Comparison of ENCODE assay signal across 9 cellular contexts in genomic region chr16:50281391-50282009, GRCh38. TPM values are rescaled to one million over a fixed set of nuclear protein-coding genes. Genes with fewer than 3 reads are reported as not detected.
DNase-seq lines count a peak whose midpoint lies in the region; ATAC-seq, FAIRE-seq and TF ChIP-seq lines count a peak whose summit lies in the region.
"Had no signal": no experiment of that assay in that cellular context is flagged by ENCODE, and none has a peak within 500 bp of the region (broad histone marks: within the 10 kb centered on the region; RNA-seq: fewer than 3 reads in every experiment).

No MANE protein-coding gene starts in this region.

- H3K79me2 ChIP-seq in DOHH2 (ENCODE audit: control insufficient read depth, low read length) = peaks cover 66% of the 10 kb centered on the region
- H3K79me2 ChIP-seq in GM12878 (ENCODE audit: control insufficient read depth, insufficient read depth, low read length) = peaks cover 93% of the 10 kb centered on the region

- in situ Hi-C loops in GM12878 (cut with MboI) = no loop called here

- H3K9me2 ChIP-seq in DOHH2 (replicated peaks; ENCODE audit: control insufficient read depth, low read length) = no peaks in the 10 kb centered on the region

- H3K36me3 ChIP-seq in DOHH2 (ENCODE audit: control insufficient read depth, low read length) = 0 out of 2 replicates have a peak, but pooled peaks cover under 1% of the 10 kb centered on the region
- H3K36me3 ChIP-seq in HEK293 (ENCODE audit: control insufficient read depth in 2 of 2, insufficient read depth in 1 of 2, low read length in 2 of 2) = peaks cover 0 to under 1% of the 10 kb centered on the region in 2 experiments; a peak in 1 of 3 replicates
- peaks cover 2 to 4% of the 10 kb centered on the region in 2 experiments for H3K36me3 ChIP-seq in GM12878 (ENCODE audit: control insufficient read depth in 2 of 2, insufficient read depth in 2 of 2, low read length in 1 of 2)
- H3K36me3 ChIP-seq in neutrophil = peaks cover 1% of the 10 kb centered on the region

- peak overlapping the region; percentile 43 for H3K9ac ChIP-seq in GM12878 (ENCODE audit: control insufficient read depth, insufficient read depth, low read length)

- H4K20me1 ChIP-seq in DOHH2 (ENCODE audit: control insufficient read depth, insufficient read depth, low read depth, low read length) = no peaks in the 10 kb centered on the region
- H4K20me1 ChIP-seq in GM12878 (ENCODE audit: control insufficient read depth, insufficient read depth) = no peaks in the 10 kb centered on the region

- no peak for DNase-seq in GM12878 (ENCODE audit: low read depth, low spot score)
- DNase-seq in LoVo (ENCODE audit: low spot score) = no peak
- no peak for DNase-seq in NCI-H1436 (lab: John Stamatoyannopoulos, UW)
- DNase-seq: NCI-H2029 had no signal

- CTCF ChIA-PET in HEK293 (lab: Yijun Ruan, JAX) = no interaction called here
- CTCF ChIA-PET in GM12878 (lab: Yijun Ruan, JAX) = interaction anchor here (0.8 to 6.8 kb wide), 8 partner anchors 8 to 525 kb away, joined by 3 to 38 read pairs (median 6); no protein-coding TSS in a partner anchor

- 24% methylated on average over 21 of the region's 21 CpGs for WGBS in GM12878 (ENCODE audit: insufficient coverage, insufficient replicate concordance, low lambda C conversion rate, missing lambda C conversion rate)

- RAD21 ChIA-PET in GM12878 (lab: Charles Lee; ENCODE audit: unreplicated experiment) = interaction anchor here (0.9 to 2.4 kb wide), 6 partner anchors 8 to 256 kb away, joined by 3 to 24 read pairs (median 4); no protein-coding TSS in a partner anchor

- H3F3A ChIP-seq in DOHH2 (ENCODE audit: control insufficient read depth, insufficient read depth) = peaks cover 14% of the 10 kb centered on the region; the same call in 1 of the 2 replicates

- H3K4me1 ChIP-seq in DOHH2 (ENCODE audit: control insufficient read depth, low read length) (peaks cover 73% of the 10 kb centered on the region), HEK293 (ENCODE audit: control insufficient read depth, insufficient read depth, low read length) (peaks cover 3% of the 10 kb centered on the region; the same call in 1 of the 2 replicates), GM12878 (ENCODE audit: control insufficient read depth, insufficient read depth, low read length) (peaks cover 72% of the 10 kb centered on the region), neutrophil (ENCODE audit: control insufficient read depth in 1 of 2, insufficient read depth in 1 of 2, low read depth in 1 of 2, low read length in 1 of 2) (peaks cover 79 to 84% of the 10 kb centered on the region in 2 experiments)

- ATAC-seq in GM12878 (peak; percentile 1; the same call in 2 of the 3 replicates), HG02840 (IDR thresholded peaks at IDR 0.05; ENCODE audit: low FRiP score, unreplicated experiment) (no peak), HG03521 (IDR thresholded peaks at IDR 0.05; ENCODE audit: unreplicated experiment) (no peak)

- SMC1A ChIA-PET in GM12878 (lab: Charles Lee; ENCODE audit: uncharacterized antibody, unreplicated experiment) = interaction anchor here (1.1 to 8.9 kb wide), 7 partner anchors 7 to 524 kb away, joined by 3 to 73 read pairs (median 4); partner anchors contain the start of gene ADCY7

- H3K4me3 ChIP-seq in DOHH2 (ENCODE audit: low read length) (peak overlapping the region; percentile 62), HEK293 (ENCODE audit: low read depth, low read length) (no peak overlapping the region), GM12878 (peak overlapping the region; percentile 59; the same call in 1 of the 2 replicates), neutrophil (ENCODE audit: low read depth in 1 of 2, low read length in 1 of 2) (peak overlapping the region; percentile 56 to 67)

- POLR2A ChIA-PET in HEK293 (lab: Yijun Ruan, JAX) = no interaction called here
- POLR2A ChIA-PET in GM12878 (lab: Charles Lee) = interaction anchor here (1.1 to 2.4 kb wide), 3 partner anchors 8 to 16 kb away, joined by 3 to 17 read pairs (median 4); partner anchors contain the start of gene ADCY7

- intact Hi-C loops in GM12878 (cut with micrococcal nuclease; ENCODE audit: unreplicated experiment) = no loop called here

- H3K4me2 ChIP-seq in DOHH2 (ENCODE audit: low read length) (peak overlapping the region; percentile 84), GM12878 (ENCODE audit: control insufficient read depth, insufficient read depth) (peak overlapping the region; percentile 92)

- peak overlapping the region; percentile 56 for H3K27ac ChIP-seq in DOHH2 (ENCODE audit: low read depth, low read length)
- H3K27ac ChIP-seq in HEK293 (ENCODE audit: extremely low read depth, low read depth, low read length) = no peak overlapping the region
- H3K27ac ChIP-seq in GM12878 (ENCODE audit: control insufficient read depth, insufficient read depth) = peak overlapping the region; percentile 85
- H3K27ac ChIP-seq in neutrophil = peak overlapping the region; percentile 88

- H3K9me3 ChIP-seq in DOHH2 (ENCODE audit: control insufficient read depth, insufficient read depth, low read length) = no peaks in the 10 kb centered on the region
- H3K9me3 ChIP-seq in HEK293 (ENCODE audit: control insufficient read depth, insufficient read depth, low read depth, low read length) = no peaks in the 10 kb centered on the region
- no peaks in the 10 kb centered on the region; the same call in 1 of the 3 replicates for H3K9me3 ChIP-seq in GM12878 (replicated peaks; ENCODE audit: control insufficient read depth, insufficient read depth, low read length)
- no peaks in the 10 kb centered on the region for H3K9me3 ChIP-seq in neutrophil

- TF ChIP-seq CTCF in DOHH2 (IDR thresholded peaks at IDR 0.05; ENCODE audit: low read depth, low read length, poor library complexity, severe bottlenecking) = no peak
- no peak for TF ChIP-seq CTCF in HEK293 (tag by site-specific recombination; IDR thresholded peaks at IDR 0.05)
- TF ChIP-seq CTCF in GM12878 (IDR thresholded peaks at IDR 0.05 in 2 of 3, conservative IDR thresholded peaks at IDR 0.05 in 1 of 3; ENCODE audit: control insufficient read depth in 2 of 3, extremely low read depth in 1 of 3, insufficient read depth in 1 of 3, low read depth in 3 of 3, low read length in 3 of 3) = no peak
- no peak for TF ChIP-seq CTCF in neutrophil (IDR thresholded peaks at IDR 0.05)

- H3K27me3 ChIP-seq in DOHH2 (ENCODE audit: control insufficient read depth, low read length) = no peaks in the 10 kb centered on the region
- H3K27me3 ChIP-seq in GM12878 (replicated peaks in 1 of 2; ENCODE audit: control insufficient read depth in 2 of 2, insufficient read depth in 2 of 2, low read length in 1 of 2) = no peaks in the 10 kb centered on the region
- no peaks in the 10 kb centered on the region for H3K27me3 ChIP-seq in neutrophil

- BruUV-seq in GM12878 (replicated peaks; lab: Mats Ljungman, UMichigan) = no TSS peak

- TF ChIP-seq EP300 in GM12878 (IDR thresholded peaks at IDR 0.05; ENCODE audit: borderline replicate concordance in 1 of 2, control insufficient read depth in 1 of 2, low read depth in 2 of 2, low read length in 2 of 2) = no peak

- no peak for FAIRE-seq in GM12878 (lab: Jason Lieb, UNC)

- no peak for TF ChIP-seq RAD21 in GM12878 (IDR thresholded peaks at IDR 0.05; ENCODE audit: insufficient read depth, low read depth, low read length)

- no peak for TF ChIP-seq POLR2A in GM12878 (IDR thresholded peaks at IDR 0.05; ENCODE audit: low read depth, low read length)

- H2AFZ ChIP-seq in GM12878 (ENCODE audit: control insufficient read depth, low read depth, low read length) = no peak overlapping the region

TF ChIP-seq in HEK293, 187 proteins besides CTCF, POLR2A, EP300 and RAD21 (continues in another document):
- TF ChIP-seq ZEB2 (tag by site-specific recombination; IDR thresholded peaks at IDR 0.05) = 0 out of 2 replicates have a peak, but pooled peaks have one; percentile 2

TF ChIP-seq in GM12878, 131 proteins besides CTCF, POLR2A, EP300 and RAD21 (continues in another document):
- TF ChIP-seq DPF2 (IDR thresholded peaks at IDR 0.05) (no peak), RELA (IDR thresholded peaks at IDR 0.05; ENCODE audit: borderline replicate concordance, partially characterized antibody) (no peak), RFX5 (IDR thresholded peaks at IDR 0.05; ENCODE audit: low read depth, low read length) (peak; percentile 33; the same call in 1 of the 2 replicates), ATF3 (IDR thresholded peaks at IDR 0.05; ENCODE audit: borderline replicate concordance, extremely low read depth, low read depth, low read length) (no peak), CBX3 (IDR thresholded peaks at IDR 0.05; ENCODE audit: borderline replicate concordance, low read depth) (no peak)
- TF ChIP-seq, protein P1, sequence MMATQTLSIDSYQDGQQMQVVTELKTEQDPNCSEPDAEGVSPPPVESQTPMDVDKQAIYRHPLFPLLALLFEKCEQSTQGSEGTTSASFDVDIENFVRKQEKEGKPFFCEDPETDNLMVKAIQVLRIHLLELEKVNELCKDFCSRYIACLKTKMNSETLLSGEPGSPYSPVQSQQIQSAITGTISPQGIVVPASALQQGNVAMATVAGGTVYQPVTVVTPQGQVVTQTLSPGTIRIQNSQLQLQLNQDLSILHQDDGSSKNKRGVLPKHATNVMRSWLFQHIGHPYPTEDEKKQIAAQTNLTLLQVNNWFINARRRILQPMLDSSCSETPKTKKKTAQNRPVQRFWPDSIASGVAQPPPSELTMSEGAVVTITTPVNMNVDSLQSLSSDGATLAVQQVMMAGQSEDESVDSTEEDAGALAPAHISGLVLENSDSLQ (IDR thresholded peaks at IDR 0.05) = no peak

RNA-seq across cellular contexts. Expression of gene ADCY7, which starts 15.1 kb away (rescaled TPM):
- 244 and 253 TPM in 2 replicates for total RNA-seq in GM12878 (2013; cell fraction: nucleolus; rRNA removed)
- 44.2 and 47.1 TPM in 2 replicates for total RNA-seq in GM12878 (2014; rRNA removed)
- total RNA-seq in GM12878 (2014; rRNA removed; fragmentation: Illumina TruSeq; extraction: Trizol) = 16.0 and 17.2 TPM in 2 replicates
- 71.2 and 87.9 TPM in 2 replicates for total RNA-seq in GM12878 (2021)
- polyA plus RNA-seq in GM12878 (2011; ENCODE audit: low read depth) = 8.7 TPM
- polyA plus RNA-seq in GM12878 (2011; rRNA removed) = 16.9 and 18.7 TPM in 2 replicates
- polyA plus RNA-seq in GM12878 (2011; cell fraction: cytosol; rRNA removed) = 21.3 and 33.9 TPM in 2 replicates
- polyA plus RNA-seq in GM12878 (2011; cell fraction: nucleus; rRNA removed) = 169 and 171 TPM in 2 replicates
- polyA plus RNA-seq in GM12878 (2012) = 19.4 and 25.6 TPM in 2 replicates
- 16.8 and 19.6 TPM in 2 replicates for polyA plus RNA-seq in GM12878 (2014; fragmentation: Illumina TruSeq; extraction: Trizol)
- 1 to 10 TPM; 1.2 to 1.3 TPM for polyA plus RNA-seq in GM12878 (2014; fragmentation: Nextera tagmentation; extraction: Ambion mirVana)
- 45.5 and 52.1 TPM in 2 replicates for polyA plus RNA-seq in GM12878 (2014; rRNA removed)
- 10 to 100 TPM; 29.2 to 32.7 TPM for polyA plus RNA-seq in GM12878 (2016; fragmentation: Nextera tagmentation; extraction: Ambion mirVana)
- 54.8 and 75.2 TPM in 2 replicates for polyA minus RNA-seq in GM12878 (2011; rRNA and poly(A)+ RNA removed)
- polyA minus RNA-seq in GM12878 (2011; cell fraction: cytosol; rRNA and poly(A)+ RNA removed) = 25.4 and 26.3 TPM in 2 replicates
- 83.2 and 107 TPM in 2 replicates for polyA minus RNA-seq in GM12878 (2011; cell fraction: nucleus; rRNA and poly(A)+ RNA removed)
